In the genomic region with DNA sequence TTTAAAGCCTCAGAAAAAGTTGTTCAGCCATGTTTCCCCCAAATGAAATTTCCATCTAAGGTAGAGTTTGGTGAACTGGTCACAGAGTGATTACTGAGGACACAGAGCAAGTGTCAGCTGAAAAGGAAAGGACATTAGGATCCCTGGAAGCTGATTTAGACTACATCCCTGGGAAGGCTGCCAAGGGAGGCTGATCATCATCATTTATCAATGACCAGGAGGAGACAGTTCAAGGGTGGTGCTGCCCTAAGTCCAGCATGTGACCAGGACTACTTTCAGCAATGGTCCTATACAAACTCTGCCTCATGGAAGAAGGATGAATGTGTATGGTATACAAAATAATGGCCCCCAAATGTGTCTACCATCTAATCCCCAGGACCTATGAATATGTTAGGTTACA, we compare ENCODE assay signal across 21 cellular contexts.
A peak's percentile ranks its signal among the peaks of the same experiment; 100 is the strongest.
DNase-seq lines count a peak whose midpoint lies in the region; ATAC-seq and TF ChIP-seq lines count a peak whose summit lies in the region.
"Had no signal": no experiment of that assay in that cellular context is flagged by ENCODE, and none has a peak within 500 bp of the region (broad histone marks: within the 10 kb centered on the region; RNA-seq: fewer than 3 reads in every experiment).

No MANE protein-coding gene starts in this region.

- H3K4me3 ChIP-seq in heart right ventricle (no peak overlapping the region), GM23248 (no peak overlapping the region), right lobe of liver (no peak overlapping the region)
- H3K4me3 ChIP-seq: MG63, SJSA1 had no signal

- H3K79me2 ChIP-seq in GM23248 (ENCODE audit: insufficient read depth) = no peaks in the 10 kb centered on the region

- no peak overlapping the region for H3K4me2 ChIP-seq in GM23248 (ENCODE audit: unreplicated experiment)

- intact Hi-C loops in Right ventricle myocardium superior (cut with DNase I) (no loop called here), heart right ventricle (cut with DNase I) (no loop called here), right lobe of liver (cut with DNase I) (no loop called here)

- TF ChIP-seq CTCF in heart right ventricle (IDR thresholded peaks at IDR 0.05) (no peak), right lobe of liver (IDR thresholded peaks at IDR 0.05) (no peak)

- no peaks in the 10 kb centered on the region for H3K27me3 ChIP-seq in heart right ventricle
- H3K27me3 ChIP-seq in GM23248 (replicated peaks; ENCODE audit: insufficient read depth) = no peaks in the 10 kb centered on the region
- H3K27me3 ChIP-seq in right lobe of liver = no peaks in the 10 kb centered on the region
- H3K27me3 ChIP-seq: MG63, SJSA1 had no signal

- no peaks in the 10 kb centered on the region for H4K20me1 ChIP-seq in GM23248 (ENCODE audit: insufficient read depth)

- peak; percentile 18 for ATAC-seq in Right ventricle myocardium superior (ENCODE audit: poor library complexity)
- no peak for ATAC-seq in heart right ventricle
- ATAC-seq in right lobe of liver = peak; percentile 54 to 77 (median 68)
- ATAC-seq: CD8-positive, alpha-beta T cell had no signal

- H3K9me2 ChIP-seq in GM23248 (ENCODE audit: insufficient read depth) = no peaks in the 10 kb centered on the region

- DNase-seq in Right ventricle myocardium superior = no peak
- DNase-seq in heart right ventricle = no peak
- peak; percentile 15 for DNase-seq in GM23248
- DNase-seq in amniotic epithelial cell (ENCODE audit: low read depth) = peak; percentile 29
- DNase-seq in right lobe of liver = peak in 2 of 3 donors; percentile 35 to 76
- DNase-seq in H4 (ENCODE audit: low spot score) = no peak
- DNase-seq in activated CD4-positive, alpha-beta T cell treated with anti-CD3 and anti-CD28 coated beads for 1 hour = no peak
- DNase-seq in stimulated activated CD4-positive, alpha-beta T cell treated with anti-CD3 and anti-CD28 coated beads, Interleukin-2, amount 100 ng/mL, for 48 hours = no peak
- DNase-seq: AML-193; C1 segment of cervical spinal cord; Calu3; CD8-positive, alpha-beta T cell; DMS153; Kasumi-1; MG63; NCI-H1417; NCI-H1694 treated with DMSO at 0.1 percent for 48 hours; NCI-H2081 treated with DMSO at 0.1 percent for 48 hours; NCI-H446; NCI-H526 had no signal

- H3K9ac ChIP-seq in GM23248 = no peak overlapping the region

- no peak overlapping the region for H3K27ac ChIP-seq in heart right ventricle
- H3K27ac ChIP-seq in GM23248 = no peak overlapping the region
- H3K27ac ChIP-seq in right lobe of liver = no peak overlapping the region
- H3K27ac ChIP-seq: SJSA1 had no signal

- in situ Hi-C loops in GM23248 (cut with MboI) = no loop called here

- no peak for TF ChIP-seq POLR2A in right lobe of liver (IDR thresholded peaks at IDR 0.05)

- peaks cover 47% of the 10 kb centered on the region for H3F3A ChIP-seq in GM23248 (ENCODE audit: insufficient read depth)

- no peaks in the 10 kb centered on the region for H3K9me3 ChIP-seq in heart right ventricle
- H3K9me3 ChIP-seq in GM23248 (ENCODE audit: low read depth) = no peaks in the 10 kb centered on the region
- H3K9me3 ChIP-seq in right lobe of liver = no peaks in the 10 kb centered on the region
- H3K9me3 ChIP-seq: SJSA1 had no signal

- H3K36me3 ChIP-seq in heart right ventricle (no peaks in the 10 kb centered on the region), GM23248 (ENCODE audit: low read depth) (no peaks in the 10 kb centered on the region), right lobe of liver (no peaks in the 10 kb centered on the region)
- H3K36me3 ChIP-seq: MG63, SJSA1 had no signal

- H2AFZ ChIP-seq in GM23248 = no peak overlapping the region

- H3K4me1 ChIP-seq in heart right ventricle = peaks cover 0 to 30% (median 0%) of the 10 kb centered on the region in 9 donors
- H3K4me1 ChIP-seq in GM23248 (ENCODE audit: insufficient read depth) = peaks cover 34% of the 10 kb centered on the region
- no peaks in the 10 kb centered on the region for H3K4me1 ChIP-seq in right lobe of liver
- H3K4me1 ChIP-seq: SJSA1 had no signal

Comparison
In these comparisons a context has a peak if more than half of its experiments do, and no peak if none do; other contexts are left out.
1. ATAC-seq: peak in Right ventricle myocardium superior (single experiment) and right lobe of liver (4 of 4); none in heart right ventricle (0 of 8).
2. DNase-seq: peak in GM23248 (single experiment), amniotic epithelial cell (single experiment) and right lobe of liver (2 of 3); none in Right ventricle myocardium superior (single experiment), heart right ventricle (0 of 2), H4 (single experiment), activated CD4-positive, alpha-beta T cell treated with anti-CD3 and anti-CD28 coated beads for 1 hour (single experiment) and stimulated activated CD4-positive, alpha-beta T cell treated with anti-CD3 and anti-CD28 coated beads, Interleukin-2, amount 100 ng/mL, for 48 hours (0 of 2).